In the genomic region with DNA sequence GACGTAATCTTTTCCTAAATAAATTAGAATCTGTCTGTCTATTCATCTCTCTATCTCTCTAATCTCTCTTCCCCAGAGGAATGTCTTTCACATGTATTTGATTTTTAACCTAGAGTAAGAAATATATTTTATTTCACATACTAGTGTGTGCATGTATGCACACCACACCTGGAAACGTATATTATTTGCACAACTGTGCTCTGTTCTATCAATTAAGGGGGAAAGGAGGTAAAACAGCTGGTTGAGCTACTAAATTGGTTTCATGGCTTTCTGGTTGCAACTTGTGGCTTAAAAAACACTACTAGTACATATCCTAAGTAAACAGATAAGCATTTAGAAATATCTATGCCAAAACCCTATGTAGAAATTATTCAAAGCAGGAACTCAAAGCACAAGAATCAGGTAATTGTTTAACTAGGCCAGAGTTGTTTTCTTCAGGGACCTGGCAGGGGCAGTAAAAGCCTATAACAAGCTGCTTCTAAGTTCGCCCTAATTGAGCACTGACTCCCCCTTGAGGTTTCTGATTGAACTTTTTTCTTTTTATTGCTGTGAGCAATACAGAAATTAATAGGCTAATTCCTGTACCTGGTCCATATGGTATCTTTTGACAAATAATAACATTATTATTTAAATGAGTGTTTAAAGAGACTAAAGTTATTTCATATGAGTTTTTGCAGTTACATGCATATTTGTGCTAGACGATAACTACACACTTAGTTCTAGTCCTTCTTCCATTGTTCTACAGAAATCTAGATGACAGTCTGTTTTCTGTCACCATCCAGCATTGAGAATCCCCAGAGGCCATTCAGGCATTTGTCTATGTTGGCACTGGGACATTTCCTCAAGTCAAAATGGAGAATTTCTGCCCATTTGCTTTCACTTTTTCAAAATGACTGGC, we compare ENCODE assay signal across 9 cellular contexts.
DNase-seq lines count a peak whose midpoint lies in the region; ATAC-seq and TF ChIP-seq lines count a peak whose summit lies in the region.
"Had no signal": no experiment of that assay in that cellular context is flagged by ENCODE, and none has a peak within 500 bp of the region (broad histone marks: within the 10 kb centered on the region; RNA-seq: fewer than 3 reads in every experiment).

No MANE protein-coding gene starts in this region.

- H3K9me3 ChIP-seq in HAP-1 (no peaks in the 10 kb centered on the region), esophagus muscularis mucosa (no peaks in the 10 kb centered on the region)

- H3K9me3 Mint-ChIP-seq in activated CD8-positive, alpha-beta memory T cell treated with anti-CD3 and anti-CD28 coated beads, Interleukin-2, amount 10 ng/mL, durations not matched to agents 7 days and 5 days (ENCODE audit: low read depth): no peaks in the 10 kb centered on the region
- no peaks in the 10 kb centered on the region for H3K9me3 Mint-ChIP-seq in osteocyte (ENCODE audit: unreplicated experiment)

- no peaks in the 10 kb centered on the region for H3K36me3 Mint-ChIP-seq in activated CD8-positive, alpha-beta memory T cell treated with anti-CD3 and anti-CD28 coated beads, Interleukin-2, amount 10 ng/mL, durations not matched to agents 7 days and 5 days
- no peaks in the 10 kb centered on the region for H3K36me3 Mint-ChIP-seq in osteocyte (ENCODE audit: unreplicated experiment)

- H3K27ac Mint-ChIP-seq in activated CD8-positive, alpha-beta memory T cell treated with anti-CD3 and anti-CD28 coated beads, Interleukin-2, amount 10 ng/mL, durations not matched to agents 7 days and 5 days: no peak overlapping the region
- H3K27ac Mint-ChIP-seq in osteocyte (ENCODE audit: unreplicated experiment): no peak overlapping the region

- H3K27me3 ChIP-seq in HAP-1 (ENCODE audit: low read depth) (peaks cover 27% of the 10 kb centered on the region), esophagus muscularis mucosa (peaks cover 0 to 12% (median 0%) of the 10 kb centered on the region in 4 donors)

- H3K4me3 ChIP-seq in HAP-1: no peak overlapping the region
- H3K4me3 ChIP-seq in esophagus muscularis mucosa: no peak overlapping the region

- intact Hi-C loops in esophagus muscularis mucosa (cut with DNase I): no loop called here

- H3K4me1 ChIP-seq in HAP-1 (no peaks in the 10 kb centered on the region), esophagus muscularis mucosa (no peaks in the 10 kb centered on the region)

- peak; percentile 49 for ATAC-seq in activated CD8-positive, alpha-beta memory T cell treated with anti-CD3 and anti-CD28 coated beads, Interleukin-2, amount 10 ng/mL, durations not matched to agents 7 days and 5 days

- TF ChIP-seq POLR2A in esophagus muscularis mucosa (IDR thresholded peaks at IDR 0.05; ENCODE audit: low read depth): no peak

- H3K4me3 Mint-ChIP-seq in activated CD8-positive, alpha-beta memory T cell treated with anti-CD3 and anti-CD28 coated beads, Interleukin-2, amount 10 ng/mL, durations not matched to agents 7 days and 5 days: no peak overlapping the region
- H3K4me3 Mint-ChIP-seq in osteocyte (ENCODE audit: unreplicated experiment): no peak overlapping the region

- TF ChIP-seq EP300 in esophagus muscularis mucosa (IDR thresholded peaks at IDR 0.05): no peak

- H3K27me3 Mint-ChIP-seq in activated CD8-positive, alpha-beta memory T cell treated with anti-CD3 and anti-CD28 coated beads, Interleukin-2, amount 10 ng/mL, durations not matched to agents 7 days and 5 days: peaks cover 26% of the 10 kb centered on the region
- H3K27me3 Mint-ChIP-seq in osteocyte (ENCODE audit: unreplicated experiment): peaks cover 53% of the 10 kb centered on the region

- in situ Hi-C loops in HAP-1 (cut with MboI; ENCODE audit: low sequenced_read_pairs): no loop called here

- DNase-seq in activated CD8-positive, alpha-beta memory T cell treated with anti-CD3 and anti-CD28 coated beads, Interleukin-2, amount 10 ng/mL, durations not matched to agents 7 days and 5 days: no peak
- no peak for DNase-seq in activated CD8-positive, alpha-beta memory T cell treated with anti-CD3 and anti-CD28 coated beads, Interleukin-2, amount 50 U/mL, for 4 hours
- peak; percentile 34 to 43 for DNase-seq in HAP-1 (ENCODE audit: low spot score in 2 of 2)
- DNase-seq in Kasumi-1 (lab: John Stamatoyannopoulos, UW): peak; percentile 67 to 85
- DNase-seq in OCI-M2 (lab: John Stamatoyannopoulos, UW; ENCODE audit: unreplicated experiment): peak; percentile 13
- no peak for DNase-seq in esophagus muscularis mucosa (ENCODE audit: extremely low spot score)
- DNase-seq in osteocyte (ENCODE audit: extremely low spot score, unreplicated experiment): no peak
- DNase-seq in GOT3 (lab: John Stamatoyannopoulos, UW): no peak

- TF ChIP-seq CTCF in esophagus muscularis mucosa (IDR thresholded peaks at IDR 0.05) (peak in 2 of 3 experiments; percentile 25 to 39), osteocyte (IDR thresholded peaks at IDR 0.05) (peak; percentile 75)

- no peaks in the 10 kb centered on the region for H3K4me1 Mint-ChIP-seq in activated CD8-positive, alpha-beta memory T cell treated with anti-CD3 and anti-CD28 coated beads, Interleukin-2, amount 10 ng/mL, durations not matched to agents 7 days and 5 days
- no peaks in the 10 kb centered on the region for H3K4me1 Mint-ChIP-seq in osteocyte (ENCODE audit: unreplicated experiment)

- 54% methylated on average over 4 of the region's 4 CpGs for WGBS in esophagus muscularis mucosa

- CTCF ChIA-PET in activated CD8-positive, alpha-beta memory T cell treated with anti-CD3 and anti-CD28 coated beads, Interleukin-2, amount 10 ng/mL, durations not matched to agents 7 days and 5 days (lab: Charles Lee): interaction anchor here (3.2 kb wide), 1 partner anchor 37 kb away, joined by 13 read pairs; no protein-coding TSS in a partner anchor

- H3K36me3 ChIP-seq in HAP-1 (replicated peaks) (no peaks in the 10 kb centered on the region), esophagus muscularis mucosa (no peaks in the 10 kb centered on the region)

- no peak overlapping the region for H3K27ac ChIP-seq in esophagus muscularis mucosa (replicated peaks in 1 of 4)
- H3K27ac ChIP-seq: epithelial cell of prostate had no signal

Comparison
In these comparisons a context has a peak if more than half of its experiments do, and no peak if none do; other contexts are left out.
1. DNase-seq: peak in HAP-1 (2 of 2), Kasumi-1 (2 of 2) and OCI-M2 (single experiment); none in activated CD8-positive, alpha-beta memory T cell treated with anti-CD3 and anti-CD28 coated beads, Interleukin-2, amount 10 ng/mL, durations not matched to agents 7 days and 5 days (single experiment), activated CD8-positive, alpha-beta memory T cell treated with anti-CD3 and anti-CD28 coated beads, Interleukin-2, amount 50 U/mL, for 4 hours (single experiment), esophagus muscularis mucosa (single experiment), osteocyte (single experiment) and GOT3 (single experiment).